ENCODE assay signal across 18 cellular contexts in genomic region chr4:58456727-58457384, GRCh38.
"Had no signal": no experiment of that assay in that cellular context is flagged by ENCODE, and none has a peak within 500 bp of the region (broad histone marks: within the 10 kb centered on the region; RNA-seq: fewer than 3 reads in every experiment).

No MANE protein-coding gene starts in this region.

- H3K4me1 ChIP-seq: esophagus muscularis mucosa, parathyroid adenoma, prostate gland, right lobe of liver, spleen, uterus had no signal

- H3K27me3 ChIP-seq: esophagus muscularis mucosa, hepatocyte, right lobe of liver, spleen, uterus had no signal

- H3K27me3 Mint-ChIP-seq: dendritic cell treated with granulocyte-macrophage colony-stimulating factor and Interleukin-4, amounts not matched to agents 40 ng/mL and 50 ng/mL, for 4 days; effector memory CD8-positive, alpha-beta T cell; naive thymus-derived CD8-positive, alpha-beta T cell; stimulated activated naive B cell treated with anti-CD40 and anti-IgM and Interleukin-4, amounts not matched to agents 10 μg/mL and 1 μg/mL and 100 μg/mL, for 72 hours had no signal

- H3K4me3 ChIP-seq: esophagus muscularis mucosa, hepatocyte, mucosa of descending colon, prostate gland, right lobe of liver, spleen, uterus had no signal

- H3K36me3 ChIP-seq: esophagus muscularis mucosa, prostate gland, right lobe of liver, spleen, uterus had no signal

- H3K27ac Mint-ChIP-seq: dendritic cell treated with granulocyte-macrophage colony-stimulating factor and Interleukin-4, amounts not matched to agents 40 ng/mL and 50 ng/mL, for 4 days; effector memory CD8-positive, alpha-beta T cell; naive thymus-derived CD8-positive, alpha-beta T cell; stimulated activated naive B cell treated with anti-CD40 and anti-IgM and Interleukin-4, amounts not matched to agents 10 μg/mL and 1 μg/mL and 100 μg/mL, for 72 hours had no signal

- ATAC-seq: effector memory CD8-positive, alpha-beta T cell; mucosa of descending colon; naive thymus-derived CD8-positive, alpha-beta T cell; stimulated activated naive B cell treated with anti-CD40 and anti-IgM and Interleukin-4, amounts not matched to agents 10 μg/mL and 1 μg/mL and 100 μg/mL, for 72 hours had no signal

- H3K36me3 Mint-ChIP-seq: stimulated activated naive B cell treated with anti-CD40 and anti-IgM and Interleukin-4, amounts not matched to agents 10 μg/mL and 1 μg/mL and 100 μg/mL, for 72 hours had no signal

- H3K4me1 Mint-ChIP-seq: naive thymus-derived CD8-positive, alpha-beta T cell; stimulated activated naive B cell treated with anti-CD40 and anti-IgM and Interleukin-4, amounts not matched to agents 10 μg/mL and 1 μg/mL and 100 μg/mL, for 72 hours had no signal

- H3K9me3 ChIP-seq: esophagus muscularis mucosa, prostate gland, right lobe of liver, uterus had no signal

- H3K4me3 Mint-ChIP-seq: dendritic cell treated with granulocyte-macrophage colony-stimulating factor and Interleukin-4, amounts not matched to agents 40 ng/mL and 50 ng/mL, for 4 days; effector memory CD8-positive, alpha-beta T cell; naive thymus-derived CD8-positive, alpha-beta T cell; stimulated activated naive B cell treated with anti-CD40 and anti-IgM and Interleukin-4, amounts not matched to agents 10 μg/mL and 1 μg/mL and 100 μg/mL, for 72 hours had no signal

- DNase-seq: effector memory CD8-positive, alpha-beta T cell; mucosa of descending colon; naive thymus-derived CD8-positive, alpha-beta T cell; nucleus accumbens; right lobe of liver; spleen; stimulated activated CD4-positive, alpha-beta T cell treated with anti-CD3 and anti-CD28 coated beads, Interleukin-15, amount 100 ng/mL, for 24 hours; stimulated activated CD4-positive, alpha-beta T cell treated with anti-CD3 and anti-CD28 coated beads, Interleukin-1b, Interleukin-23, amount 100 ng/mL, for 48 hours; stimulated activated CD4-positive, alpha-beta T cell treated with anti-CD3 and anti-CD28 coated beads, Interleukin-4, amount 100 ng/mL, for 24 hours; stimulated activated naive B cell treated with anti-CD40 and anti-IgM and Interleukin-4, amounts not matched to agents 10 μg/mL and 1 μg/mL and 100 μg/mL, for 72 hours; trophoblast cell; uterus had no signal

- H3K27ac ChIP-seq: epithelial cell of prostate, esophagus muscularis mucosa, hepatocyte, parathyroid adenoma, prostate gland, right lobe of liver, spleen, uterus had no signal
